Comparison of ENCODE assay signal across 8 cellular contexts in genomic region chr1:8015036-8015808, GRCh38. TPM values are rescaled to one million over a fixed set of nuclear protein-coding genes. Genes with fewer than 3 reads are reported as not detected.
DNase-seq lines count a peak whose midpoint lies in the region; ATAC-seq, FAIRE-seq and TF ChIP-seq lines count a peak whose summit lies in the region.

No MANE protein-coding gene starts in this region.

- TF ChIP-seq CTCF in activated CD8-positive, alpha-beta T cell treated with anti-CD3 and anti-CD28 coated beads for 36 hours (IDR thresholded peaks at IDR 0.05), result peak; percentile 64
- TF ChIP-seq CTCF in foreskin fibroblast (IDR thresholded peaks at IDR 0.05; ENCODE audit: low read depth, low read length) (peak; percentile 54), neural crest cell (conservative IDR thresholded peaks at IDR 0.05) (peak; percentile 85)

- H3K27ac Mint-ChIP-seq in activated CD8-positive, alpha-beta T cell treated with anti-CD3 and anti-CD28 coated beads for 36 hours, result no peak overlapping the region
- no peak overlapping the region for H3K27ac Mint-ChIP-seq in neural crest cell (ENCODE audit: unreplicated experiment)

- H3K27me3 Mint-ChIP-seq in activated CD8-positive, alpha-beta T cell treated with anti-CD3 and anti-CD28 coated beads for 36 hours, result peaks cover 18% of the 10 kb centered on the region
- no peaks in the 10 kb centered on the region for H3K27me3 Mint-ChIP-seq in neural crest cell (ENCODE audit: low read depth)

- H3K4me3 Mint-ChIP-seq in activated CD8-positive, alpha-beta T cell treated with anti-CD3 and anti-CD28 coated beads for 36 hours, result no peak overlapping the region
- H3K4me3 Mint-ChIP-seq in neural crest cell, result no peak overlapping the region

- DNase-seq in C1 segment of cervical spinal cord (lab: John Stamatoyannopoulos, UW), result peak in 10 of 14 donors; percentile 20 to 71 (median 36)
- peak; percentile 28 for DNase-seq in GM19239 (ENCODE audit: insufficient read length, low spot score)
- peak; percentile 74 for DNase-seq in NCI-H460 (ENCODE audit: extremely low read depth, low read depth)
- DNase-seq in activated CD8-positive, alpha-beta T cell treated with anti-CD3 and anti-CD28 coated beads for 36 hours, result peak; percentile 58
- peak; percentile 80 to 92 for DNase-seq in foreskin fibroblast
- peak; percentile 55 for DNase-seq in neural crest cell (ENCODE audit: low read depth, low spot score)
- DNase-seq in effector CD8-positive, alpha-beta T cell (lab: John Stamatoyannopoulos, UW), result no peak

- no peaks in the 10 kb centered on the region for H3K36me3 Mint-ChIP-seq in activated CD8-positive, alpha-beta T cell treated with anti-CD3 and anti-CD28 coated beads for 36 hours (ENCODE audit: low read depth)
- H3K36me3 Mint-ChIP-seq in neural crest cell (ENCODE audit: low read depth), result no peaks in the 10 kb centered on the region

- no peaks in the 10 kb centered on the region for H3K9me3 Mint-ChIP-seq in activated CD8-positive, alpha-beta T cell treated with anti-CD3 and anti-CD28 coated beads for 36 hours
- H3K9me3 Mint-ChIP-seq in neural crest cell, result no peaks in the 10 kb centered on the region

- POLR2A ChIA-PET in activated CD8-positive, alpha-beta T cell treated with anti-CD3 and anti-CD28 coated beads for 36 hours (lab: Charles Lee), result interaction anchor here (0.5 to 0.6 kb wide), 2 partner anchors 172 to 290 kb away, joined by 3 read pairs; no protein-coding TSS in a partner anchor

- intact Hi-C loops in activated CD8-positive, alpha-beta T cell treated with anti-CD3 and anti-CD28 coated beads for 36 hours (cut with micrococcal nuclease), result loop anchor here (5.0 kb wide), 1 partner anchor 332 kb away; no protein-coding TSS in a partner anchor

- ATAC-seq in activated CD8-positive, alpha-beta T cell treated with anti-CD3 and anti-CD28 coated beads for 36 hours, result peak; percentile 64
- ATAC-seq in GM21717 (IDR thresholded peaks at IDR 0.05; ENCODE audit: unreplicated experiment), result no peak

- H3K4me3 ChIP-seq in foreskin fibroblast (ENCODE audit: low read depth in 1 of 2, low read length in 2 of 2), result peak overlapping the region in 1 of 2 donors; percentile 18

- H3K4me1 Mint-ChIP-seq in activated CD8-positive, alpha-beta T cell treated with anti-CD3 and anti-CD28 coated beads for 36 hours (ENCODE audit: low read depth), result peaks cover 7% of the 10 kb centered on the region
- H3K4me1 Mint-ChIP-seq in neural crest cell, result peaks cover 56% of the 10 kb centered on the region

- CTCF ChIA-PET in activated CD8-positive, alpha-beta T cell treated with anti-CD3 and anti-CD28 coated beads for 36 hours (lab: Charles Lee), result interaction anchor here (0.7 to 10.2 kb wide), 57 partner anchors 9 to 711 kb away, joined by 3 to 120 read pairs (median 4); partner anchors contain the start of gene SLC45A1

- FAIRE-seq in GM19239 (lab: Jason Lieb, UNC), result peak; percentile 87

RNA-seq across cellular contexts. Expression of gene ERRFI1, which starts 10.9 kb away (rescaled TPM):
- total RNA-seq in NCI-H460 (2014; rRNA removed; shearing (Covaris generic)), result 97.4 and 105 TPM in 2 replicates
- 37.5 and 37.9 TPM in 2 replicates for polyA plus RNA-seq in NCI-H460 (2014; cell fraction: nucleus; rRNA removed)
- total RNA-seq in activated CD8-positive, alpha-beta T cell treated with anti-CD3 and anti-CD28 coated beads for 36 hours, result 1 to 10 TPM; 1.6 to 2.2 TPM
- total RNA-seq in neural crest cell, result 23.3 and 24.0 TPM in 2 replicates

RNA-seq across cellular contexts. Expression of gene PARK7, which starts 53.7 kb away (rescaled TPM):
- 230 and 257 TPM in 2 replicates for total RNA-seq in NCI-H460 (2014; rRNA removed; shearing (Covaris generic))
- polyA plus RNA-seq in NCI-H460 (2014; cell fraction: nucleus; rRNA removed), result 194 and 198 TPM in 2 replicates
- total RNA-seq in activated CD8-positive, alpha-beta T cell treated with anti-CD3 and anti-CD28 coated beads for 36 hours, result 100 to 1,000 TPM; 539 to 552 TPM
- 383 and 386 TPM in 2 replicates for total RNA-seq in neural crest cell
